Comparison of ENCODE assay signal across 8 cellular contexts in the genomic region with DNA sequence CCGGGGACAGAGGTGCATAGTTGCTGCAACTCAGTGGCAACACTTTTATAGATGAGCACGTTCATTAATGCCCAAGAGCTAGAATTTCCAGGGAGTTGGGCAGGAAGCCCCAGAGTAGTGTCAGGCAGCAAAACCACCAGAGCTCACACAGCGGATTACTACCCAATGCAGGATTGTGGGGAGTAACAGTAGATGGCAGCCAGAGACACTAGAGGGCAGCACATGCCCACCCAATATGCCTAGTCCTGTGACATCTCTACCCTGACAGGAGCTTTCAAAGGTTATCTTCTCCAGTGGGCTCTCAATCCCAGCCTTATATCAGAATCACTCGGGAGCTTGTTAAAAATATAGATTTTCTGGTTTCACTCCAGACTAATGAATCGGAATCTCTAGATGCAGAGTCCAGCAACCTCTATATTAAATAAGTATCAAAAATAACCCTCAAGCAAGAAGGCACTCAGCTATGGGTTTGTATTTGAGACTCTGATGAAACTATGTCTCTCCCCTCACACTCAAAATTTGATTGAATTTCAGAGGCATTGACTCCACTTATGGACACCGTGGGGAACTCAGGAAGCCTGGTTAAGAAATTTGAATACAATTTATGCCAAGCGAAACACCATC. TPM values are rescaled to one million over a fixed set of nuclear protein-coding genes. Genes with fewer than 3 reads are reported as not detected.
A peak's percentile ranks its signal among the peaks of the same experiment; 100 is the strongest.
DNase-seq lines count a peak whose midpoint lies in the region; ATAC-seq and TF ChIP-seq lines count a peak whose summit lies in the region.

No MANE protein-coding gene starts in this region.

- peaks cover 47% of the 10 kb centered on the region for H3K27me3 ChIP-seq in HCT116 (ENCODE audit: insufficient read depth, low read length)
- peaks cover 0 to 25% (median 8%) of the 10 kb centered on the region in 9 donors for H3K27me3 ChIP-seq in heart left ventricle

- TF ChIP-seq POLR2A in HCT116 (IDR thresholded peaks at IDR 0.05; ENCODE audit: borderline replicate concordance, extremely low read depth, insufficient read depth, insufficient read length) (no peak), heart left ventricle (IDR thresholded peaks at IDR 0.05) (no peak)

- RAD21 ChIA-PET in HCT116 (lab: Charles Lee; ENCODE audit: low non-redundant PET in 1 of 2, low total read pairs in 2 of 2, uncharacterized antibody in 2 of 2, unreplicated experiment in 2 of 2) = interaction anchor here (0.6 to 2.2 kb wide), 19 partner anchors 84 to 578 kb away, joined by 3 to 17 read pairs (median 4); partner anchors contain the start of gene DNAJB5 (in 1 of the 2)

- no peaks in the 10 kb centered on the region; the same call in 1 of the 2 replicates for H4K20me1 ChIP-seq in HCT116 (ENCODE audit: insufficient read depth)

- no peak overlapping the region for H3K4me3 Mint-ChIP-seq in activated naive CD8-positive, alpha-beta T cell treated with anti-CD3 and anti-CD28 coated beads, Interleukin-2, amount 50 U/mL, for 24 hours

- ATAC-seq in HCT116 (peak; percentile 100), heart left ventricle (peak; percentile 92 to 100 (median 98))
- ATAC-seq in activated naive CD8-positive, alpha-beta T cell treated with anti-CD3 and anti-CD28 coated beads, Interleukin-2, amount 50 U/mL, for 24 hours = peak; percentile 100

- peak; percentile 84 for DNase-seq in ELF-1 (ENCODE audit: low read depth, low spot score)
- DNase-seq in HCT116 (ENCODE audit: low read depth, low spot score) = peak; percentile 49
- peak; percentile 58 for DNase-seq in NCI-H1105 treated with DMSO at 0.1 percent for 48 hours (lab: John Stamatoyannopoulos, UW)
- peak; percentile 72 for DNase-seq in SW480 (ENCODE audit: low spot score)
- peak; percentile 80 for DNase-seq in activated naive CD8-positive, alpha-beta T cell treated with anti-CD3 and anti-CD28 coated beads, Interleukin-2, amount 50 U/mL, for 24 hours
- DNase-seq in heart left ventricle = peak; percentile 71 to 81 (median 77)
- peak; percentile 26 for DNase-seq in pulmonary artery endothelial cell (ENCODE audit: low read depth, low spot score)
- no peak for DNase-seq in cortex of kidney (lab: John Stamatoyannopoulos, UW)

- no peak overlapping the region for H3K4me3 ChIP-seq in HCT116 (replicated peaks in 1 of 2; ENCODE audit: low read depth in 1 of 2, low read length in 2 of 2)
- no peak overlapping the region for H3K4me3 ChIP-seq in heart left ventricle

- H3K27ac ChIP-seq in HCT116 (ENCODE audit: low read depth, low read length) = no peak overlapping the region
- no peak overlapping the region for H3K27ac ChIP-seq in heart left ventricle

- intact Hi-C loops in HCT116 (cut with micrococcal nuclease) (loop anchor here (1.0 to 10.0 kb wide), 5 partner anchors 86 to 655 kb away; partner anchors contain the start of gene PIGO), heart left ventricle (cut with DNase I) (loop anchor here (2.0 to 10.0 kb wide), 10 partner anchors 85 to 655 kb away; partner anchors contain the start of genes PIGO (in 10 of the 10) and DNAJB5 (in 2 of the 10))

- H3K36me3 Mint-ChIP-seq in activated naive CD8-positive, alpha-beta T cell treated with anti-CD3 and anti-CD28 coated beads, Interleukin-2, amount 50 U/mL, for 24 hours (ENCODE audit: low read depth) = no peaks in the 10 kb centered on the region

- TF ChIP-seq CTCF in HCT116 (IDR thresholded peaks at IDR 0.05 in 2 of 3, conservative IDR thresholded peaks at IDR 0.05 in 1 of 3; ENCODE audit: borderline replicate concordance in 1 of 3, insufficient read depth in 1 of 3, low read depth in 2 of 3, low read length in 2 of 3) (peak; percentile 83 to 85 (median 84)), heart left ventricle (IDR thresholded peaks at IDR 0.05) (peak; percentile 69 to 89 (median 83))

- WGBS in heart left ventricle, 4 donors = 24 to 30% (median 25%) methylated on average over 7 of the region's 7 CpGs

- H3K27ac Mint-ChIP-seq in activated naive CD8-positive, alpha-beta T cell treated with anti-CD3 and anti-CD28 coated beads, Interleukin-2, amount 50 U/mL, for 24 hours = no peak overlapping the region

- no peaks in the 10 kb centered on the region for H3K9me3 Mint-ChIP-seq in activated naive CD8-positive, alpha-beta T cell treated with anti-CD3 and anti-CD28 coated beads, Interleukin-2, amount 50 U/mL, for 24 hours

- peaks cover 36% of the 10 kb centered on the region for H3K27me3 Mint-ChIP-seq in activated naive CD8-positive, alpha-beta T cell treated with anti-CD3 and anti-CD28 coated beads, Interleukin-2, amount 50 U/mL, for 24 hours

- CTCF ChIA-PET in HCT116 (lab: Charles Lee) = interaction anchor here (0.6 to 3.9 kb wide), 36 partner anchors 9 to 700 kb away, joined by 3 to 86 read pairs (median 7); partner anchors contain the start of genes ATOSB, DNAJB5, FANCG and PIGO

- H2AFZ ChIP-seq in HCT116 (ENCODE audit: low read depth, low read length, poor library complexity, severe bottlenecking) = no peak overlapping the region

- H3K36me3 ChIP-seq in HCT116 (ENCODE audit: control insufficient read depth in 1 of 2, insufficient read depth in 2 of 2, low read length in 2 of 2) (no peaks in the 10 kb centered on the region), heart left ventricle (no peaks in the 10 kb centered on the region)

- H3K9me3 ChIP-seq in HCT116 (ENCODE audit: control insufficient read depth in 1 of 2, insufficient read depth in 1 of 2, low read depth in 1 of 2, low read length in 2 of 2) (no peaks in the 10 kb centered on the region), heart left ventricle (no peaks in the 10 kb centered on the region)

- no peaks in the 10 kb centered on the region for H3K9me2 ChIP-seq in HCT116 (ENCODE audit: insufficient read depth)

- H3K4me2 ChIP-seq in HCT116 (ENCODE audit: low read length) = no peak overlapping the region

- TF ChIP-seq RAD21 in HCT116 (IDR thresholded peaks at IDR 0.05; ENCODE audit: low read depth) = peak; percentile 94

- BruUV-seq in HCT116 (replicated peaks; lab: Mats Ljungman, UMichigan) = no TSS peak

- POLR2A ChIA-PET in HCT116 (lab: Charles Lee) = interaction anchor here (0.6 to 1.5 kb wide), 5 partner anchors 86 to 216 kb away, joined by 3 to 9 read pairs (median 3); partner anchors contain the start of gene ATOSB

- no peak overlapping the region for H3K9ac ChIP-seq in HCT116 (ENCODE audit: low read length)

- H3K79me2 ChIP-seq in HCT116 (ENCODE audit: insufficient read depth, low read length) = no peaks in the 10 kb centered on the region

- H3K4me1 Mint-ChIP-seq in activated naive CD8-positive, alpha-beta T cell treated with anti-CD3 and anti-CD28 coated beads, Interleukin-2, amount 50 U/mL, for 24 hours = no peaks in the 10 kb centered on the region

- no peaks in the 10 kb centered on the region for H3K4me1 ChIP-seq in HCT116 (ENCODE audit: control insufficient read depth in 1 of 2, insufficient read depth in 2 of 2, low read length in 2 of 2)
- no peaks in the 10 kb centered on the region for H3K4me1 ChIP-seq in heart left ventricle

TF ChIP-seq in HCT116, 20 proteins besides CTCF, POLR2A, EP300 and RAD21:
- no peak for TF ChIP-seq EZH2 (IDR thresholded peaks at IDR 0.05)
- 0 out of 2 replicates have a peak, but pooled peaks have one; percentile 27 for TF ChIP-seq CBX3 (IDR thresholded peaks at IDR 0.05; ENCODE audit: low read depth)

RNA-seq across cellular contexts. Expression of gene PHF24, which starts 58.4 kb away (rescaled TPM):
- total RNA-seq in HCT116 (2021; ENCODE audit: unreplicated experiment) = 0.47 TPM
- 0.11 and 0.21 TPM in 2 replicates for polyA plus RNA-seq in HCT116 (2012)
- total RNA-seq in heart left ventricle = 1 to 10 TPM in 1 of 9 donors, under 1 TPM in 7, not detected in 1; 0.07 to 2.2 (median 0.35) TPM
- polyA plus RNA-seq in heart left ventricle = under 1 TPM; 0.06 to 0.11 TPM
- not detected in 2 replicates for total RNA-seq in pulmonary artery endothelial cell
